ENCODE assay signal across 16 cellular contexts in genomic region chr10:113356794-113357687, GRCh38.
"Had no signal": no experiment of that assay in that cellular context is flagged by ENCODE, and none has a peak within 500 bp of the region (broad histone marks: within the 10 kb centered on the region; RNA-seq: fewer than 3 reads in every experiment).

No MANE protein-coding gene starts in this region.

- H3K36me3 ChIP-seq: ovary had no signal

- ATAC-seq: activated naive CD8-positive, alpha-beta T cell treated with anti-CD3 and anti-CD28 coated beads, Interleukin-2, amount 50 U/mL, for 24 hours; activated T-helper 17 cell treated with anti-CD3 and anti-CD28 coated beads, Interleukin-2, amount 50 U/mL, for 72 hours; left ventricle myocardium superior had no signal

- H3K27ac ChIP-seq: ovary, VCaP had no signal

- H3K9me3 ChIP-seq: ovary had no signal

- DNase-seq: activated CD4-positive, alpha-beta T cell treated with anti-CD3 and anti-CD28 coated beads for 1 hour; activated CD4-positive, alpha-beta T cell treated with anti-CD3 and anti-CD28 coated beads, Interleukin-2, amount 50 U/mL, for 4 hours; activated naive CD4-positive, alpha-beta T cell treated with anti-CD3 and anti-CD28 coated beads for 36 hours; activated naive CD8-positive, alpha-beta T cell treated with anti-CD3 and anti-CD28 coated beads, Interleukin-2, amount 50 U/mL, for 24 hours; effector memory CD4-positive, alpha-beta T cell; hippocampal formation; kidney; left ventricle myocardium superior; mesenchymal stem cell; ovary; stimulated activated CD4-positive, alpha-beta T cell treated with anti-CD3 and anti-CD28 coated beads, Interleukin-12 subunit alpha, Interleukin-12 subunit beta, amount 100 ng/mL, for 4 hours; stimulated activated CD4-positive, alpha-beta T cell treated with anti-CD3 and anti-CD28 coated beads, Interleukin-2, amount 100 ng/mL, for 24 hours; T-helper 1 cell; T1000 had no signal

- H3K27me3 ChIP-seq: ovary had no signal

- H3K4me3 ChIP-seq: ovary had no signal
